In the genomic region with DNA sequence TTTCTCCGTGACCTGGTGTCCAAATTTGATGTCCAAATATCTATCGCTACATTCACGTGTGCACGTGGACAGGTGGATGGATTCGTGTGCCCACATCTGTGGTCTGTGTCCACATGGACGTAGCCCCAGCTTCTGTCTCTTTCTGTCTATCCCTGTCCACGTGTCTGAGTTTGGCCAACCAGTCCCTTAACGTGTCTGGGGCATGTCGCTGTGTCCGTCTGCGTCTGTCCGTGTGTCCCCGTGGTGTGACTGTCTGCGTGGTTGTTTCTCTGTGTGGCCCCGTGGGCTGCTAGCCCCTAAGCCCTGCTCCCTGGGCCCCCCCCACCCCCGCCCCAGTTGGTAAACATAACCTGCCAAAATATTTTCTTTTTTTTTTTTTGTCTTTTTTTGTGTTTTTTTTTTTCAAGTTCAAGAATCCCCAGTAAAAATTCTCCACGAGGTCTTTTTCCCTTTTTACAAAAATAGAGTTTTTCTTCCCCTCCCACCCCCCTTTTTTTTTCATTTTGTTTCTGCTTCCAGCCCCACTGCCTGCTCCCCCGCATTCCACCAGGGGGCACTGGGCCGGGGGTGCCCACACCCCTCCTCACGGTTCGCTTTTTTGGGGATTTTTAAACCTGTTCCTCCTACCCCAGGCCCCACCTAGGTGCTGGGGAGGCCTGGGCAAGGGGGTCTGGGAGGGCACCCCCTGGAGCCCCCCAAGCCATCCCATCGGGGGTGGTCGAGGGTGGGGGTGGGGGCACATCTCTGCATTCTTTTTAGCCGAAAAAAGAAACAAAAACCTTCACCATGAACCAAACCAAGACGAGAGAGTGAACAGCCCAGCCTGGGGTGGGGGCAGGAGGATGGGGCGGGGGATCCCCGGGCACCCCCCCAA, we compare ENCODE assay signal across 10 cellular contexts. TPM values are rescaled to one million over a fixed set of nuclear protein-coding genes. Genes with fewer than 3 reads are reported as not detected.
A peak's percentile ranks its signal among the peaks of the same experiment; 100 is the strongest.
DNase-seq lines count a peak whose midpoint lies in the region; ATAC-seq and TF ChIP-seq lines count a peak whose summit lies in the region.
"Had no signal": no experiment of that assay in that cellular context is flagged by ENCODE, and none has a peak within 500 bp of the region (broad histone marks: within the 10 kb centered on the region; RNA-seq: fewer than 3 reads in every experiment).

No MANE protein-coding gene starts in this region.

- peak overlapping the region; percentile 36; the same call in 1 of the 2 replicates for H3K9ac ChIP-seq in ES-I3 (ENCODE audit: low read depth, low read length)
- no peak overlapping the region for H3K9ac ChIP-seq in IMR-90 (ENCODE audit: low read depth, low read length)

- peak overlapping the region in 1 of 2 experiments; percentile 63; a peak in 1 of 4 replicates for H4K8ac ChIP-seq in IMR-90 (ENCODE audit: low read depth in 2 of 2, low read length in 2 of 2)

- no peak overlapping the region for H3K18ac ChIP-seq in IMR-90 (ENCODE audit: low read depth, low read length)

- peak overlapping the region in 1 of 3 experiments; percentile 51 for H3K4me3 Mint-ChIP-seq in nephron

- H3K4me3 ChIP-seq in IMR-90 (ENCODE audit: insufficient read depth, low read depth, low read length) (no peak overlapping the region), astrocyte of the cerebellum (ENCODE audit: low read depth, low read length) (no peak overlapping the region), right atrium auricular region (no peak overlapping the region)

- DNase-seq in IMR-90 (no peak), astrocyte of the cerebellum (ENCODE audit: low read depth) (no peak), NCI-H510A (lab: John Stamatoyannopoulos, UW) (no peak), right atrium auricular region (ENCODE audit: low spot score) (no peak)
- DNase-seq: effector CD8-positive, alpha-beta T cell; NCI-H2171 had no signal

- ATAC-seq in IMR-90 (ENCODE audit: low read depth) (no peak), GM21447 (IDR thresholded peaks at IDR 0.05; ENCODE audit: unreplicated experiment) (no peak), GM21619 (IDR thresholded peaks at IDR 0.05; ENCODE audit: unreplicated experiment) (no peak)

- H3K36me3 ChIP-seq in ES-I3 (ENCODE audit: insufficient read depth, low read length), result no peaks in the 10 kb centered on the region
- H3K36me3 ChIP-seq in IMR-90 (ENCODE audit: control insufficient read depth, insufficient read depth, low read length), result peaks cover 12% of the 10 kb centered on the region
- H3K36me3 ChIP-seq in right atrium auricular region, result peaks cover 6% of the 10 kb centered on the region

- H2AK5ac ChIP-seq in IMR-90 (ENCODE audit: low read depth, low read length), result no peak overlapping the region

- H3K4me1 ChIP-seq in ES-I3 (ENCODE audit: insufficient read depth, low read length), result peaks cover 12% of the 10 kb centered on the region; the same call in 1 of the 2 replicates
- H3K4me1 ChIP-seq in IMR-90 (ENCODE audit: control insufficient read depth, insufficient read depth, low read length), result no peaks in the 10 kb centered on the region; the same call in 1 of the 2 replicates
- peaks cover 0 to 8% of the 10 kb centered on the region in 2 donors for H3K4me1 ChIP-seq in right atrium auricular region

- no peak overlapping the region for H2BK20ac ChIP-seq in IMR-90 (ENCODE audit: low read depth, low read length)

- no peak overlapping the region for H2AK9ac ChIP-seq in IMR-90 (replicated peaks; ENCODE audit: low read depth, low read length, poor library complexity)

- TF ChIP-seq POLR2A in IMR-90 (IDR thresholded peaks at IDR 0.05; ENCODE audit: low read depth, low read length), result no peak

- dilution Hi-C loops in IMR-90 (cut with HindIII; ENCODE audit: low sequenced_read_pairs, unreplicated experiment), result no loop called here

- H3K56ac ChIP-seq in IMR-90 (ENCODE audit: extremely low read depth, insufficient read depth, low read length), result no peak overlapping the region

- H2AFZ ChIP-seq in IMR-90 (replicated peaks; ENCODE audit: low read length, poor library complexity), result peak overlapping the region; percentile 19

- no peaks in the 10 kb centered on the region for H3K79me1 ChIP-seq in IMR-90 (ENCODE audit: low read depth in 1 of 2, low read length in 2 of 2)

- no peaks in the 10 kb centered on the region for H4K20me1 ChIP-seq in IMR-90 (ENCODE audit: insufficient read depth, low read length)

- no peak overlapping the region for H4K91ac ChIP-seq in IMR-90 (ENCODE audit: insufficient read depth, low read depth, low read length)

- peaks cover 4% of the 10 kb centered on the region for H3K27me3 Mint-ChIP-seq in nephron (ENCODE audit: low read depth)

- in situ Hi-C loops in IMR-90 (cut with MboI; ENCODE audit: low sequenced_read_pairs) (no loop called here), astrocyte of the cerebellum (cut with HindIII; ENCODE audit: low sequenced_read_pairs) (no loop called here)

- POLR2A ChIA-PET in IMR-90 (lab: Charles Lee; ENCODE audit: unreplicated experiment), result no interaction called here

- no peaks in the 10 kb centered on the region for H3K9me3 ChIP-seq in ES-I3 (ENCODE audit: control insufficient read depth, insufficient read depth, low read length)
- H3K9me3 ChIP-seq in IMR-90 (ENCODE audit: control insufficient read depth, insufficient read depth, low read length), result no peaks in the 10 kb centered on the region
- H3K9me3 ChIP-seq in right atrium auricular region, result no peaks in the 10 kb centered on the region

- peak; percentile 35 for TF ChIP-seq CTCF in IMR-90 (conservative IDR thresholded peaks at IDR 0.05; ENCODE audit: low read depth, low read length)
- peak; percentile 51 for TF ChIP-seq CTCF in astrocyte of the cerebellum (IDR thresholded peaks at IDR 0.05; ENCODE audit: low read depth, low read length, missing control alignments)
- TF ChIP-seq CTCF in nephron (IDR thresholded peaks at IDR 0.05; ENCODE audit: unreplicated experiment in 3 of 3), result peak; percentile 14 to 28 (median 20)
- no peak for TF ChIP-seq CTCF in right atrium auricular region (IDR thresholded peaks at IDR 0.05)

- H3K4me1 Mint-ChIP-seq in nephron, result peaks cover 9% of the 10 kb centered on the region

- no peak overlapping the region for H3K4ac ChIP-seq in IMR-90 (ENCODE audit: low read depth, low read length)

- H3K4me2 ChIP-seq in IMR-90 (ENCODE audit: low read depth, low read length), result no peak overlapping the region

- H3K36me3 Mint-ChIP-seq in nephron (ENCODE audit: low read depth), result no peaks in the 10 kb centered on the region

- no peak overlapping the region for H3K23ac ChIP-seq in IMR-90 (ENCODE audit: low read depth, low read length)

- H2BK15ac ChIP-seq in IMR-90 (ENCODE audit: low read depth, low read length), result no peak overlapping the region

- H3K27ac ChIP-seq in IMR-90 (ENCODE audit: insufficient read depth, low read length) (no peak overlapping the region), right atrium auricular region (no peak overlapping the region)

- no peak overlapping the region for H4K5ac ChIP-seq in IMR-90 (ENCODE audit: low read depth, low read length)

- H3K9me3 Mint-ChIP-seq in nephron, result no peaks in the 10 kb centered on the region

- no peak overlapping the region for H2BK120ac ChIP-seq in IMR-90 (ENCODE audit: low read depth, low read length)

- H2BK5ac ChIP-seq in IMR-90 (ENCODE audit: low read depth, low read length, poor library complexity, severe bottlenecking), result no peak overlapping the region

- intact Hi-C loops in IMR-90 (cut with micrococcal nuclease), result no loop called here

- WGBS in IMR-90 (ENCODE audit: extremely low coverage in 2 of 2, insufficient read length in 1 of 2), 2 experiments, result 92% methylated on average over 11 of the region's 27 CpGs; no CpG with 5 or more reads in 1 of the 2 experiments

- no peaks in the 10 kb centered on the region; the same call in 1 of the 2 replicates for H3K27me3 ChIP-seq in IMR-90 (ENCODE audit: control insufficient read depth, insufficient read depth, low read length)
- no peaks in the 10 kb centered on the region for H3K27me3 ChIP-seq in right atrium auricular region

- peak overlapping the region in 1 of 3 experiments; percentile 69 for H3K27ac Mint-ChIP-seq in nephron

- no TSS peak for BruUV-seq in IMR-90 (replicated peaks; lab: Mats Ljungman, UMichigan)

- no peak overlapping the region for H3K14ac ChIP-seq in IMR-90 (replicated peaks; ENCODE audit: low read depth, low read length)

- H3K9me1 ChIP-seq in IMR-90 (ENCODE audit: insufficient read depth, low read length), result no peaks in the 10 kb centered on the region

- CTCF ChIA-PET in IMR-90 (lab: Yijun Ruan, JAX), result interaction anchor here (0.6 kb wide), 1 partner anchor 345 kb away, joined by 3 read pairs; no protein-coding TSS in a partner anchor

- TF ChIP-seq RAD21 in IMR-90 (IDR thresholded peaks at IDR 0.05; ENCODE audit: low read length), result 0 out of 2 replicates have a peak, but pooled peaks have one; percentile 7

TF ChIP-seq in IMR-90, 13 proteins besides CTCF, POLR2A, EP300 and RAD21 (continues in another document):
- no peak for TF ChIP-seq MAZ (IDR thresholded peaks at IDR 0.05; ENCODE audit: borderline replicate concordance, low read depth, low read length)
- no peak for TF ChIP-seq NFE2L2 (IDR thresholded peaks at IDR 0.05; ENCODE audit: low read depth, low read length)
- 0 out of 2 replicates have a peak, but pooled peaks have one; percentile 9 for TF ChIP-seq SMC3 (IDR thresholded peaks at IDR 0.05; ENCODE audit: low read depth, low read length)

RNA-seq across cellular contexts. Expression of a gene that starts 18.3 kb away (rescaled TPM):
- total RNA-seq in IMR-90 (2012; rRNA removed) (36.0 and 55.8 TPM in 2 replicates), right atrium auricular region (10 to 100 TPM; 78.0 to 82.8 TPM)
- polyA plus RNA-seq in IMR-90 (2012; rRNA removed), result 252 and 272 TPM in 2 replicates
- polyA plus RNA-seq in IMR-90 (2012; cell fraction: cytosol; rRNA removed), result 208 and 303 TPM in 2 replicates
- 310 and 537 TPM in 2 replicates for polyA plus RNA-seq in IMR-90 (2012; cell fraction: nucleus; rRNA removed; ENCODE audit: low replicate concordance)

RNA-seq across cellular contexts. Expression of a gene that starts 18.8 kb away (rescaled TPM):
- total RNA-seq in IMR-90 (2012; rRNA removed), result under 0.01 and 0.28 TPM in 2 replicates
- polyA plus RNA-seq in IMR-90 (2012; rRNA removed), result 0.04 and 0.44 TPM in 2 replicates
- 0.04 and 0.09 TPM in 2 replicates for polyA plus RNA-seq in IMR-90 (2012; cell fraction: cytosol; rRNA removed)
- polyA plus RNA-seq in IMR-90 (2012; cell fraction: nucleus; rRNA removed; ENCODE audit: low replicate concordance), result 0.64 and 0.76 TPM in 2 replicates
- total RNA-seq in right atrium auricular region, result under 1 TPM; 0.22 to 0.59 TPM

RNA-seq across cellular contexts. Expression of a gene that starts 27.1 kb away (rescaled TPM):
- total RNA-seq in IMR-90 (2012; rRNA removed), result not detected in 2 replicates
- not detected in 2 replicates for polyA plus RNA-seq in IMR-90 (2012; rRNA removed)
- polyA plus RNA-seq in IMR-90 (2012; cell fraction: cytosol; rRNA removed), result not detected in 2 replicates
- 0.02 TPM in 2 replicates for polyA plus RNA-seq in IMR-90 (2012; cell fraction: nucleus; rRNA removed; ENCODE audit: low replicate concordance)
- total RNA-seq in right atrium auricular region, result not detected

RNA-seq across cellular contexts. Expression of a gene that starts 34.6 kb away (rescaled TPM):
- total RNA-seq in IMR-90 (2012; rRNA removed) (0.18 TPM in 1 of 2 replicates, not detected in the other), right atrium auricular region (1 to 10 TPM; 7.4 to 8.4 TPM)
- 0.34 and 0.62 TPM in 2 replicates for polyA plus RNA-seq in IMR-90 (2012; rRNA removed)
- 0.27 and 0.48 TPM in 2 replicates for polyA plus RNA-seq in IMR-90 (2012; cell fraction: cytosol; rRNA removed)
- 10.2 and 19.9 TPM in 2 replicates for polyA plus RNA-seq in IMR-90 (2012; cell fraction: nucleus; rRNA removed; ENCODE audit: low replicate concordance)

RNA-seq across cellular contexts. Expression of a gene that starts 51.9 kb away (rescaled TPM):
- total RNA-seq in IMR-90 (2012; rRNA removed) (3.9 and 4.4 TPM in 2 replicates), right atrium auricular region (1 to 10 TPM; 4.6 to 9.9 TPM)
- 9.0 and 10.3 TPM in 2 replicates for polyA plus RNA-seq in IMR-90 (2012; rRNA removed)
- polyA plus RNA-seq in IMR-90 (2012; cell fraction: cytosol; rRNA removed), result 7.2 and 9.3 TPM in 2 replicates
- polyA plus RNA-seq in IMR-90 (2012; cell fraction: nucleus; rRNA removed; ENCODE audit: low replicate concordance), result 26.5 and 30.3 TPM in 2 replicates

Comparison
In these comparisons a context has a peak if more than half of its experiments do, and no peak if none do; other contexts are left out.
1. CTCF ChIP-seq: peak in IMR-90 (single experiment), astrocyte of the cerebellum (single experiment) and nephron (3 of 3); none in right atrium auricular region (0 of 2).